Comparison of ENCODE assay signal across 1 cellular context in the genomic region with DNA sequence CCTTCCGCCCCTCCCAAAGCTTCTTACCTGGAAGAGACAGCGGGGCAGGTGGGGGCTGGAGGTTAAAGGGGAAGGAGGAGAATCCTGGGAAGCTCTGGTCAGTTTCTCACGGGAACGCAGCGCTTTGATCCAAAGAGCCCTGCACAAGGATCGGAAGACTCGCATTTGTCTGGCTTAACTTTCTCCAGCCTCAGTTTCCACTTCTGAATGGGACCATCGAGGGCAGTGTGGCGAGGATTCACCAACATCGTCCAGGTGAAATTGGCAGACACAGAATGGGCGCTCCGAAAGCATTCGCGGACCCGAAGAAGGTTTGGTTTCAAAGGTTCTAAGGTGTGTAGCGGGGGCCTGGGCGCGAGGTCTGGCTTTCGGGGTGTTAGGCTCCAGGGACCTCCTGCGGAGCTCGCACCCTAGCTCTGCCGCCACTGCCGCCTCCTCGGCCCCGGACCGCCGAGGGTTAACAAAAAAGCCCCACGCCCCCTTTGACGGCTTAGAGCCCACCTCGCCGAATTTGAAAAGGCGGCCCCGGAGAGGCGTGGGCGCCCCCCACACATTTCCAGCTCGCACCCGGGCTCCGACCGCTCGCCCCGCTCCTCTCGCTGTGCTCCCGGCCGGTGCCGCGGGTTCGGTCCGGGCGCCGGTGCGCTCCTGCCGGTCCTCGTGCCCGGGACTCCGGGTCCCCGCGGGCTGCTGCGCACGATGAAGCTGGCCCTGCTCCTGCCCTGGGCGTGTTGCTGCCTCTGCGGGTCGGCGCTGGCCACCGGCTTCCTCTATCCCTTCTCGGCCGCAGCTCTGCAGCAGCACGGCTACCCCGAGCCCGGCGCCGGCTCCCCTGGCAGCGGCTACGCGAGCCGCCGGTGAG.
TF ChIP-seq lines count a peak whose summit lies in the region.

Gene COL26A1 (plus strand): TSS at position 542 of the 862 bp plus-strand sequence. CDS start 158 bp downstream, at position 700.

TF ChIP-seq in IMR-90, 13 proteins besides CTCF, POLR2A, EP300 and RAD21 (continued from another document):
- TF ChIP-seq USF2 (IDR thresholded peaks at IDR 0.05; ENCODE audit: low read depth, low read length) = no peak
